9 cellular contexts compared by ENCODE assay signal in the genomic region with DNA sequence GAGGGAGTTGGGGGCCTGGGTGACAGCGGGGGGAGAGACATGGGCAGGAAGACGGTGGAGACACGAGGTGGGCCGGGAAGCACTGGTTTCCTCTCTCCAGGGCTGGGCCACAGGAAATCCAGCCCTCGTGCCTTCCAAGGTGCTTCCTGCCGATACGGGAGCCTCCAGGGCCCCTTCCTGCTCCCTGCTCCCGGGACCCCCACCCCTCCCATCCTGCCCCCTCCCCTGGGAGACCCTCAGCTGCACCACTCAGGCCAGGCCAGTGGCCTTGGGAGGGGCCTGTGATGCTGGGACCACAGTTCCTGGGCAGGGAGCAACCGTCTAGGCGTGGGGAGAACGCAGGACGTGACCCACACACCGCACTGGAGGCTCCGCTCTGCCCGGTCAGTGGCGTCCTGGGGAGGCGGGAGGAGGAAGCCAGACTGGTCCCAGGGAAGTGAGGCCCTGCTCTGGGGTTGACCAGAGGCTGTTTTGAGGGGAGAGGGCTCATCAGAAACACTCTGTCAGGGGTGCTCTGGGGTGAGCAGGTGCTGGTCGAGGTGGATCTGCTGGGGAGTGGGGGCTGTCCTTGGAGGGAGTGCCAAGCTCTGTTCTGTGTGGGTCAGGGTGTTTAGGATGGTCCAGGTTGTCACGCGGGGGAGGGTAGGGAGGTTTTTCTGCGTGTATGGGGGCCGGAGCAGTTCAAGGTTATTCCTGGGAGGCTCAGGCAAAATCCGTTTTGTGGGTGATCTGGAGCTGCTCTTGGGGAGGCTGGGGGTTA. TPM values are rescaled to one million over a fixed set of nuclear protein-coding genes. Genes with fewer than 3 reads are reported as not detected.
DNase-seq lines count a peak whose midpoint lies in the region; TF ChIP-seq lines count a peak whose summit lies in the region.
"Had no signal": no experiment of that assay in that cellular context is flagged by ENCODE, and none has a peak within 500 bp of the region (broad histone marks: within the 10 kb centered on the region; RNA-seq: fewer than 3 reads in every experiment).

A gene (plus strand): TSS at position 353 of the 760 bp plus-strand sequence.

- H3K4me3 ChIP-seq in NT2/D1 (ENCODE audit: insufficient read length, low read depth) (peak within 1 kb of the TSS; percentile 47), esophagus squamous epithelium (peak within 1 kb of the TSS; percentile 32 to 70 (median 54)), neural cell (ENCODE audit: low read length) (peak within 1 kb of the TSS; percentile 70), MM.1S (ENCODE audit: low read length) (no peak within 1 kb of the TSS)

- H3K9me3 Mint-ChIP-seq in HFFc6: peaks cover under 1% of the 10 kb centered on the region; the same call in 1 of the 2 replicates

- H3K79me2 ChIP-seq in neural cell (replicated peaks; ENCODE audit: insufficient read depth, low read length): no peaks in the 10 kb centered on the region
- no peaks in the 10 kb centered on the region for H3K79me2 ChIP-seq in MM.1S (ENCODE audit: low read length)

- peaks cover 14% of the 10 kb centered on the region for H3K27me3 ChIP-seq in NT2/D1 (ENCODE audit: insufficient read depth, insufficient read length)
- peaks cover 0 to 58% (median 8%) of the 10 kb centered on the region in 4 donors for H3K27me3 ChIP-seq in esophagus squamous epithelium
- H3K27me3 ChIP-seq in neural cell (ENCODE audit: insufficient read depth, low read depth, low read length): no peaks in the 10 kb centered on the region
- H3K27me3 ChIP-seq in MM.1S (replicated peaks; ENCODE audit: insufficient read depth, low read length): peaks cover 76% of the 10 kb centered on the region

- H3K9me3 ChIP-seq in NT2/D1 (ENCODE audit: insufficient read depth, low read length) (no peaks in the 10 kb centered on the region), esophagus squamous epithelium (no peaks in the 10 kb centered on the region), neural cell (ENCODE audit: low read length) (no peaks in the 10 kb centered on the region), MM.1S (replicated peaks; ENCODE audit: insufficient read depth, low read length) (no peaks in the 10 kb centered on the region)

- peaks cover 40% of the 10 kb centered on the region for H3K27me3 Mint-ChIP-seq in HFFc6 (ENCODE audit: insufficient read depth)

- no peak for TF ChIP-seq CTCF in esophagus squamous epithelium (IDR thresholded peaks at IDR 0.05)
- TF ChIP-seq CTCF in neural cell (IDR thresholded peaks at IDR 0.05; ENCODE audit: poor library complexity, severe bottlenecking): no peak
- TF ChIP-seq CTCF in HFFc6 (IDR thresholded peaks at IDR 0.05): no peak
- no peak for TF ChIP-seq CTCF in MM.1S (IDR thresholded peaks at IDR 0.05; ENCODE audit: low read length)

- no peak for TF ChIP-seq RAD21 in neural cell (conservative IDR thresholded peaks at IDR 0.05)

- TF ChIP-seq POLR2A in esophagus squamous epithelium (IDR thresholded peaks at IDR 0.05): peak in 1 of 4 donors; percentile 65

- H3K4me3 Mint-ChIP-seq in HFFc6: no peak within 1 kb of the TSS

- peaks cover 14% of the 10 kb centered on the region for H3K4me1 ChIP-seq in NT2/D1 (ENCODE audit: insufficient read depth, insufficient read length)
- peaks cover 15 to 49% (median 17%) of the 10 kb centered on the region in 3 donors for H3K4me1 ChIP-seq in esophagus squamous epithelium
- no peaks in the 10 kb centered on the region for H3K4me1 ChIP-seq in MM.1S (ENCODE audit: low read length)

- H2AFZ ChIP-seq in neural cell (ENCODE audit: low read depth, low read length) (no peak within 1 kb of the TSS), MM.1S (ENCODE audit: low read length) (no peak within 1 kb of the TSS)

- H3K36me3 ChIP-seq in NT2/D1 (ENCODE audit: insufficient read depth, insufficient read length, low read length) (peaks cover 6% of the 10 kb centered on the region), esophagus squamous epithelium (no peaks in the 10 kb centered on the region), neural cell (ENCODE audit: insufficient read depth, low read length) (no peaks in the 10 kb centered on the region), MM.1S (replicated peaks; ENCODE audit: insufficient read depth, low read length) (no peaks in the 10 kb centered on the region)

- H3K27ac Mint-ChIP-seq in HFFc6: no peak within 1 kb of the TSS

- H3F3A ChIP-seq in neural cell (ENCODE audit: insufficient read depth, low read length, poor library complexity, severe bottlenecking) (no peaks in the 10 kb centered on the region), MM.1S (ENCODE audit: insufficient read depth, low read length) (no peaks in the 10 kb centered on the region)

- H3K27ac ChIP-seq in esophagus squamous epithelium (peak within 1 kb of the TSS; percentile 58 to 87 (median 69)), neural cell (ENCODE audit: low read length) (no peak within 1 kb of the TSS), MM.1S (ENCODE audit: low read length) (no peak within 1 kb of the TSS)

- TF ChIP-seq EP300 in neural cell (conservative IDR thresholded peaks at IDR 0.05; ENCODE audit: poor library complexity, severe bottlenecking): no peak

- 44 to 64% methylated on average over 7 to 18 of the region's 23 CpGs for WGBS in esophagus squamous epithelium, 2 donors

- no peaks in the 10 kb centered on the region for H3K4me1 Mint-ChIP-seq in HFFc6 (ENCODE audit: low read depth)

- intact Hi-C loops in esophagus squamous epithelium (cut with DNase I): no loop called here

- H4K20me1 ChIP-seq in neural cell (ENCODE audit: insufficient read depth) (no peaks in the 10 kb centered on the region), MM.1S (ENCODE audit: insufficient read depth, low read length) (no peaks in the 10 kb centered on the region)

- peak within 1 kb of the TSS; percentile 67 for H3K9ac ChIP-seq in NT2/D1 (ENCODE audit: insufficient read length, low read depth)
- H3K9ac ChIP-seq in neural cell (ENCODE audit: low read length): peak within 1 kb of the TSS; percentile 64
- H3K9ac ChIP-seq in MM.1S (ENCODE audit: low read length): no peak within 1 kb of the TSS

- H3K4me2 ChIP-seq in neural cell (ENCODE audit: low read length) (peak within 1 kb of the TSS; percentile 48), MM.1S (ENCODE audit: low read depth, low read length) (no peak within 1 kb of the TSS)

- H3K36me3 Mint-ChIP-seq in HFFc6 (ENCODE audit: low read depth): no peaks in the 10 kb centered on the region

- DNase-seq in AG08395 (ENCODE audit: low spot score) (peak; percentile 2), NT2/D1 (ENCODE audit: low read depth, low spot score) (no peak), esophagus squamous epithelium (lab: John Stamatoyannopoulos, UW) (no peak), NCI-H446 (lab: John Stamatoyannopoulos, UW) (no peak), HFFc6 (no peak), superior temporal gyrus (ENCODE audit: extremely low spot score) (no peak), MM.1S (no peak)
- DNase-seq: EL had no signal

- no peaks in the 10 kb centered on the region for H3K9me2 ChIP-seq in neural cell (ENCODE audit: insufficient read depth, low read length)
- H3K9me2 ChIP-seq in MM.1S (replicated peaks; ENCODE audit: insufficient read depth, low read length): no peaks in the 10 kb centered on the region

TF ChIP-seq in neural cell, 6 proteins besides CTCF, POLR2A, EP300 and RAD21:
- TF ChIP-seq TAF1 (IDR thresholded peaks at IDR 0.05; ENCODE audit: low read depth): no peak
- TF ChIP-seq, protein P1, sequence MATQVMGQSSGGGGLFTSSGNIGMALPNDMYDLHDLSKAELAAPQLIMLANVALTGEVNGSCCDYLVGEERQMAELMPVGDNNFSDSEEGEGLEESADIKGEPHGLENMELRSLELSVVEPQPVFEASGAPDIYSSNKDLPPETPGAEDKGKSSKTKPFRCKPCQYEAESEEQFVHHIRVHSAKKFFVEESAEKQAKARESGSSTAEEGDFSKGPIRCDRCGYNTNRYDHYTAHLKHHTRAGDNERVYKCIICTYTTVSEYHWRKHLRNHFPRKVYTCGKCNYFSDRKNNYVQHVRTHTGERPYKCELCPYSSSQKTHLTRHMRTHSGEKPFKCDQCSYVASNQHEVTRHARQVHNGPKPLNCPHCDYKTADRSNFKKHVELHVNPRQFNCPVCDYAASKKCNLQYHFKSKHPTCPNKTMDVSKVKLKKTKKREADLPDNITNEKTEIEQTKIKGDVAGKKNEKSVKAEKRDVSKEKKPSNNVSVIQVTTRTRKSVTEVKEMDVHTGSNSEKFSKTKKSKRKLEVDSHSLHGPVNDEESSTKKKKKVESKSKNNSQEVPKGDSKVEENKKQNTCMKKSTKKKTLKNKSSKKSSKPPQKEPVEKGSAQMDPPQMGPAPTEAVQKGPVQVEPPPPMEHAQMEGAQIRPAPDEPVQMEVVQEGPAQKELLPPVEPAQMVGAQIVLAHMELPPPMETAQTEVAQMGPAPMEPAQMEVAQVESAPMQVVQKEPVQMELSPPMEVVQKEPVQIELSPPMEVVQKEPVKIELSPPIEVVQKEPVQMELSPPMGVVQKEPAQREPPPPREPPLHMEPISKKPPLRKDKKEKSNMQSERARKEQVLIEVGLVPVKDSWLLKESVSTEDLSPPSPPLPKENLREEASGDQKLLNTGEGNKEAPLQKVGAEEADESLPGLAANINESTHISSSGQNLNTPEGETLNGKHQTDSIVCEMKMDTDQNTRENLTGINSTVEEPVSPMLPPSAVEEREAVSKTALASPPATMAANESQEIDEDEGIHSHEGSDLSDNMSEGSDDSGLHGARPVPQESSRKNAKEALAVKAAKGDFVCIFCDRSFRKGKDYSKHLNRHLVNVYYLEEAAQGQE (IDR thresholded peaks at IDR 0.05; ENCODE audit: borderline replicate concordance): no peak
- no peak for TF ChIP-seq SMC3 (conservative IDR thresholded peaks at IDR 0.05; ENCODE audit: poor library complexity)
- TF ChIP-seq MXI1 (conservative IDR thresholded peaks at IDR 0.05; ENCODE audit: poor library complexity, severe bottlenecking): no peak
- TF ChIP-seq EZH2 (IDR thresholded peaks at IDR 0.05; ENCODE audit: borderline replicate concordance, insufficient read depth, low read length, poor library complexity, severe bottlenecking): no peak
- no peak for TF ChIP-seq POLR2AphosphoS5 (IDR thresholded peaks at IDR 0.05)

RNA-seq across cellular contexts. Expression of the gene that starts here (rescaled TPM):
- 1 to 10 TPM; 3.7 to 5.9 (median 4.5) TPM for total RNA-seq in esophagus squamous epithelium
- polyA plus RNA-seq in neural cell: 5.5 and 6.3 TPM in 2 replicates
- polyA minus RNA-seq in neural cell: 9.6 and 9.7 TPM in 2 replicates
- total RNA-seq in HFFc6 (2021; fragmentation: NEBNext Ultra II Directional; extraction: Animal tissue kit (Norgen Biotek cat#: 25700)): under 1 TPM; 0.65 to 0.97 (median 0.68) TPM

Comparison
In these comparisons a context has a peak if more than half of its experiments do, and no peak if none do; other contexts are left out.
1. H3K27ac ChIP-seq: peak in esophagus squamous epithelium (4 of 4); none in neural cell (single experiment) and MM.1S (single experiment).